ENCODE assay signal across 1 cellular context in genomic region chr15:52336530-52336929, GRCh38.
TF ChIP-seq lines count a peak whose summit lies in the region.

No MANE protein-coding gene starts in this region.

TF ChIP-seq in K562, 482 proteins besides CTCF, POLR2A, EP300 and RAD21 (continued from another document):
- TF ChIP-seq ZBTB40 (IDR thresholded peaks at IDR 0.05) (no peak), ZBTB40 (CRISPR knock-in tag; IDR thresholded peaks at IDR 0.05) (no peak), DDX20 (tag; IDR thresholded peaks at IDR 0.05; ENCODE audit: low read depth) (no peak), KLF10 (CRISPR knock-in tag; IDR thresholded peaks at IDR 0.05) (no peak), BCOR (IDR thresholded peaks at IDR 0.05) (no peak), IRF1 (CRISPR knock-in tag; IDR thresholded peaks at IDR 0.05; ENCODE audit: borderline replicate concordance) (no peak), ZNF518B (CRISPR knock-in tag; IDR thresholded peaks at IDR 0.05) (no peak), SMAD4 (CRISPR knock-in tag; conservative IDR thresholded peaks at IDR 0.05) (no peak), RAD51 (IDR thresholded peaks at IDR 0.05; ENCODE audit: borderline replicate concordance, low read depth) (no peak), CXXC5 (CRISPR knock-in tag; IDR thresholded peaks at IDR 0.05) (no peak), NR2C1 (IDR thresholded peaks at IDR 0.05) (no peak), NR2C1 (tag; IDR thresholded peaks at IDR 0.05) (no peak), GATAD2B (IDR thresholded peaks at IDR 0.05; ENCODE audit: borderline replicate concordance) (no peak), THRB (CRISPR knock-in tag; conservative IDR thresholded peaks at IDR 0.05) (no peak), ZBTB33 (CRISPR knock-in tag; IDR thresholded peaks at IDR 0.05) (no peak), ZNF395 (CRISPR knock-in tag; IDR thresholded peaks at IDR 0.05) (no peak), ZNF592 (IDR thresholded peaks at IDR 0.05) (no peak), ZNF133 (CRISPR knock-in tag; IDR thresholded peaks at IDR 0.05) (no peak), ZNF354B (CRISPR knock-in tag; IDR thresholded peaks at IDR 0.05) (no peak), MEF2D (tag; conservative IDR thresholded peaks at IDR 0.05; ENCODE audit: low read depth) (no peak), ZNF696 (CRISPR knock-in tag; conservative IDR thresholded peaks at IDR 0.05) (no peak)
